8 cellular contexts compared by ENCODE assay signal in genomic region chr9:83199240-83199639, GRCh38.
DNase-seq lines count a peak whose midpoint lies in the region; ATAC-seq and TF ChIP-seq lines count a peak whose summit lies in the region.
"Had no signal": no experiment of that assay in that cellular context is flagged by ENCODE, and none has a peak within 500 bp of the region (broad histone marks: within the 10 kb centered on the region; RNA-seq: fewer than 3 reads in every experiment).

No MANE protein-coding gene starts in this region.

- intact Hi-C loops in transverse colon (cut with DNase I; ENCODE audit: low total_unique reads): no loop called here

- no peaks in the 10 kb centered on the region for H3F3A ChIP-seq in GM23338 (replicated peaks; ENCODE audit: low read depth)

- H3K36me3 ChIP-seq in GM23338 (ENCODE audit: insufficient read depth): no peaks in the 10 kb centered on the region
- H3K36me3 ChIP-seq in transverse colon: no peaks in the 10 kb centered on the region

- H2AFZ ChIP-seq in GM23338: peak overlapping the region; percentile 47

- H3K4me1 ChIP-seq in GM23338 (ENCODE audit: insufficient read depth) (0 out of 2 replicates have a peak, but pooled peaks cover 9% of the 10 kb centered on the region), transverse colon (no peaks in the 10 kb centered on the region)

- no peaks in the 10 kb centered on the region for H3K27me3 ChIP-seq in GM23338 (ENCODE audit: insufficient read depth)
- peaks cover 11% of the 10 kb centered on the region for H3K27me3 ChIP-seq in transverse colon

- no peak overlapping the region for H3K4me3 ChIP-seq in GM23338
- H3K4me3 ChIP-seq in cardiac fibroblast (replicated peaks in 1 of 2; ENCODE audit: low read depth in 2 of 2, low read length in 2 of 2): no peak overlapping the region
- no peak overlapping the region for H3K4me3 ChIP-seq in transverse colon
- H3K4me3 ChIP-seq: skin epidermis had no signal

- peaks cover 23% of the 10 kb centered on the region for H3K4me1 Mint-ChIP-seq in GM23338

- no peak overlapping the region for H3K4me2 ChIP-seq in GM23338

- H3K27ac Mint-ChIP-seq in GM23338: no peak overlapping the region

- H3K27ac ChIP-seq in GM23338 (ENCODE audit: low read depth) (no peak overlapping the region), transverse colon (no peak overlapping the region)
- H3K27ac ChIP-seq: skin epidermis had no signal

- ATAC-seq in GM23338 (peak; percentile 85), HG02840 (IDR thresholded peaks at IDR 0.05; ENCODE audit: low FRiP score, unreplicated experiment) (no peak)

- H3K9me3 ChIP-seq in transverse colon: no peaks in the 10 kb centered on the region

- H3K27me3 Mint-ChIP-seq in GM23338 (ENCODE audit: insufficient read depth, low read depth, poor library complexity): peaks cover 9% of the 10 kb centered on the region

- no peak overlapping the region for H3K4me3 Mint-ChIP-seq in GM23338

- no peak for TF ChIP-seq EP300 in transverse colon (IDR thresholded peaks at IDR 0.05; ENCODE audit: low read depth)

- H4K20me1 ChIP-seq in GM23338 (replicated peaks; ENCODE audit: insufficient read depth): 0 out of 2 replicates have a peak, but pooled peaks cover 2% of the 10 kb centered on the region

- H3K79me2 ChIP-seq in GM23338 (replicated peaks; ENCODE audit: insufficient read depth): no peaks in the 10 kb centered on the region

- peak; percentile 46 for DNase-seq in GM23338 (ENCODE audit: low spot score)
- peak; percentile 29 for DNase-seq in NCI-H226
- DNase-seq in cardiac fibroblast (ENCODE audit: low read depth in 2 of 2): peak; percentile 64 to 77
- peak; percentile 68 for DNase-seq in kidney tubule cell (ENCODE audit: low spot score)
- DNase-seq in transverse colon: peak; percentile 33
- no peak for DNase-seq in T1000 (lab: John Stamatoyannopoulos, UW)

- H3K9me3 Mint-ChIP-seq in GM23338: no peaks in the 10 kb centered on the region; the same call in 2 of the 3 replicates

- 0 to 17% methylated on average over 1 to 5 of the region's 5 CpGs for WGBS in transverse colon (ENCODE audit: low coverage in 1 of 2), 2 donors

- peak; percentile 41 to 72 for TF ChIP-seq CTCF in GM23338 (conservative IDR thresholded peaks at IDR 0.05; ENCODE audit: low read depth in 2 of 2)
- peak; percentile 57 for TF ChIP-seq CTCF in cardiac fibroblast (IDR thresholded peaks at IDR 0.05; ENCODE audit: low read depth, low read length)
- peak; percentile 46 to 62 (median 50) for TF ChIP-seq CTCF in transverse colon (IDR thresholded peaks at IDR 0.05)

- in situ Hi-C loops in transverse colon (cut with MboI; ENCODE audit: low pct_ligation_motif_present in 1 of 4, low pct_unique_long_range_greater_than_20kb in 1 of 4, low sequenced_read_pairs in 3 of 4): no loop called here

- H3K9me2 ChIP-seq in GM23338 (ENCODE audit: insufficient read depth): no peaks in the 10 kb centered on the region

- no peaks in the 10 kb centered on the region for H3K36me3 Mint-ChIP-seq in GM23338 (ENCODE audit: low read depth)

- TF ChIP-seq POLR2A in transverse colon (IDR thresholded peaks at IDR 0.05): no peak

TF ChIP-seq in GM23338, 12 proteins besides CTCF, POLR2A, EP300 and RAD21:
- TF ChIP-seq STAT1 (IDR thresholded peaks at IDR 0.05; ENCODE audit: unreplicated experiment) (no peak), EZH2phosphoT487 (IDR thresholded peaks at IDR 0.05; ENCODE audit: unreplicated experiment) (no peak), ZNF331 (CRISPR knock-in tag; IDR thresholded peaks at IDR 0.05; ENCODE audit: low read depth) (no peak)
- TF ChIP-seq, protein P1, sequence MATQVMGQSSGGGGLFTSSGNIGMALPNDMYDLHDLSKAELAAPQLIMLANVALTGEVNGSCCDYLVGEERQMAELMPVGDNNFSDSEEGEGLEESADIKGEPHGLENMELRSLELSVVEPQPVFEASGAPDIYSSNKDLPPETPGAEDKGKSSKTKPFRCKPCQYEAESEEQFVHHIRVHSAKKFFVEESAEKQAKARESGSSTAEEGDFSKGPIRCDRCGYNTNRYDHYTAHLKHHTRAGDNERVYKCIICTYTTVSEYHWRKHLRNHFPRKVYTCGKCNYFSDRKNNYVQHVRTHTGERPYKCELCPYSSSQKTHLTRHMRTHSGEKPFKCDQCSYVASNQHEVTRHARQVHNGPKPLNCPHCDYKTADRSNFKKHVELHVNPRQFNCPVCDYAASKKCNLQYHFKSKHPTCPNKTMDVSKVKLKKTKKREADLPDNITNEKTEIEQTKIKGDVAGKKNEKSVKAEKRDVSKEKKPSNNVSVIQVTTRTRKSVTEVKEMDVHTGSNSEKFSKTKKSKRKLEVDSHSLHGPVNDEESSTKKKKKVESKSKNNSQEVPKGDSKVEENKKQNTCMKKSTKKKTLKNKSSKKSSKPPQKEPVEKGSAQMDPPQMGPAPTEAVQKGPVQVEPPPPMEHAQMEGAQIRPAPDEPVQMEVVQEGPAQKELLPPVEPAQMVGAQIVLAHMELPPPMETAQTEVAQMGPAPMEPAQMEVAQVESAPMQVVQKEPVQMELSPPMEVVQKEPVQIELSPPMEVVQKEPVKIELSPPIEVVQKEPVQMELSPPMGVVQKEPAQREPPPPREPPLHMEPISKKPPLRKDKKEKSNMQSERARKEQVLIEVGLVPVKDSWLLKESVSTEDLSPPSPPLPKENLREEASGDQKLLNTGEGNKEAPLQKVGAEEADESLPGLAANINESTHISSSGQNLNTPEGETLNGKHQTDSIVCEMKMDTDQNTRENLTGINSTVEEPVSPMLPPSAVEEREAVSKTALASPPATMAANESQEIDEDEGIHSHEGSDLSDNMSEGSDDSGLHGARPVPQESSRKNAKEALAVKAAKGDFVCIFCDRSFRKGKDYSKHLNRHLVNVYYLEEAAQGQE (IDR thresholded peaks at IDR 0.05; ENCODE audit: unreplicated experiment): no peak
